ENCODE assay signal across 13 cellular contexts in the genomic region with DNA sequence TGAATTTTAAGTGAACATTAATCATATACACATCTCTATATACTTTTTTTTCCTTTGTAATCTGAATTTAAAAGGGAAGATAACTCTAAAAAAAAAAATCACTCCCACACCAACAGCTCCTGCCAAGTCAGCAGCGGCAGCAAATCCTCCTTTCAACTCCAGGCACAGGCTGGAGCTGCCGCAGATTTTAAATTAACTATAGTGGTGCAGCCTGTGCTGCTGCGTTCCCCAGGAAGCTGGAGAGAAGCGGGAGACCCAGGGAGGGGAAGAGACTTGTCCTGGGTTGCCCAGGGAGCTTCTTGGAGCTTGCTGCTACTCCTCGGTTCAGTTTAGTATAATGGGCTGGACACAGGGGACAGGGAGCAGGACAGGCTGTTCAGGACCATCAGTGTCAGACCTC.
"Had no signal": no experiment of that assay in that cellular context is flagged by ENCODE, and none has a peak within 500 bp of the region (broad histone marks: within the 10 kb centered on the region; RNA-seq: fewer than 3 reads in every experiment).

No MANE protein-coding gene starts in this region.

- H3K4me3 Mint-ChIP-seq: activated naive CD8-positive, alpha-beta T cell treated with anti-CD3 and anti-CD28 coated beads, Interleukin-2, amount 10 ng/mL, durations not matched to agents 7 days and 5 days; activated T-helper 1 cell treated with anti-CD3 and anti-CD28 coated beads, Interleukin-12 subunit alpha, Interleukin-12 subunit beta, Interleukin-2, Interleukin-4 antibody, amounts not matched to agents 30 ng/mL and 10 ng/mL and 1 ng/mL, durations not matched to agents 14 hours and 24 hours and 36 hours; natural killer cell had no signal

- H3K9me3 ChIP-seq: left ventricle myocardium inferior, tibial artery, uterus had no signal

- DNase-seq: activated CD4-positive, alpha-beta T cell treated with anti-CD3 and anti-CD28 coated beads, Interleukin-2, amount 50 U/mL, for 1 hour; activated naive CD4-positive, alpha-beta T cell; activated naive CD8-positive, alpha-beta T cell treated with anti-CD3 and anti-CD28 coated beads, Interleukin-2, amount 10 ng/mL, durations not matched to agents 7 days and 5 days; dermis blood vessel endothelial cell; kidney; left ventricle myocardium inferior; natural killer cell; stimulated activated CD4-positive, alpha-beta T cell treated with anti-CD3 and anti-CD28 coated beads, Interleukin-12 subunit alpha, Interleukin-12 subunit beta, amount 100 ng/mL, for 4 hours; stimulated activated CD4-positive, alpha-beta T cell treated with anti-CD3 and anti-CD28 coated beads, Interleukin-2, amount 100 ng/mL, for 24 hours; tibial artery; uterus had no signal

- ATAC-seq: natural killer cell had no signal

- H3K36me3 Mint-ChIP-seq: activated naive CD8-positive, alpha-beta T cell treated with anti-CD3 and anti-CD28 coated beads, Interleukin-2, amount 10 ng/mL, durations not matched to agents 7 days and 5 days; natural killer cell had no signal

- H3K9me3 Mint-ChIP-seq: activated naive CD8-positive, alpha-beta T cell treated with anti-CD3 and anti-CD28 coated beads, Interleukin-2, amount 10 ng/mL, durations not matched to agents 7 days and 5 days; activated T-helper 1 cell treated with anti-CD3 and anti-CD28 coated beads, Interleukin-12 subunit alpha, Interleukin-12 subunit beta, Interleukin-2, Interleukin-4 antibody, amounts not matched to agents 30 ng/mL and 10 ng/mL and 1 ng/mL, durations not matched to agents 14 hours and 24 hours and 36 hours; natural killer cell had no signal

- H3K27ac Mint-ChIP-seq: activated naive CD8-positive, alpha-beta T cell treated with anti-CD3 and anti-CD28 coated beads, Interleukin-2, amount 10 ng/mL, durations not matched to agents 7 days and 5 days; activated T-helper 1 cell treated with anti-CD3 and anti-CD28 coated beads, Interleukin-12 subunit alpha, Interleukin-12 subunit beta, Interleukin-2, Interleukin-4 antibody, amounts not matched to agents 30 ng/mL and 10 ng/mL and 1 ng/mL, durations not matched to agents 14 hours and 24 hours and 36 hours; natural killer cell had no signal

- H3K4me2 ChIP-seq: hepatocyte had no signal

- H2AFZ ChIP-seq: hepatocyte had no signal

- H3K79me2 ChIP-seq: hepatocyte had no signal

- H3K27ac ChIP-seq: hepatocyte, left ventricle myocardium inferior, tibial artery, uterus had no signal

- H3K4me3 ChIP-seq: hepatocyte, left ventricle myocardium inferior, tibial artery, uterus had no signal

- H3K36me3 ChIP-seq: left ventricle myocardium inferior, tibial artery, uterus had no signal

- FAIRE-seq: kidney had no signal
